27 cellular contexts compared by ENCODE assay signal in genomic region chr15:101353240-101353639, GRCh38.
"Had no signal": no experiment of that assay in that cellular context is flagged by ENCODE, and none has a peak within 500 bp of the region (broad histone marks: within the 10 kb centered on the region; RNA-seq: fewer than 3 reads in every experiment).

No MANE protein-coding gene starts in this region.

- H3K36me3 ChIP-seq: neural progenitor cell, ovary, right atrium auricular region, stomach, thyroid gland, transverse colon, upper lobe of left lung had no signal

- H3K27ac ChIP-seq: hepatocyte, left ventricle myocardium inferior, neural progenitor cell, ovary, right atrium auricular region, right lobe of liver, skin epidermis, stomach, testis, thyroid gland, transverse colon, upper lobe of left lung had no signal

- H3K27ac Mint-ChIP-seq: mesothelial cell of epicardium; natural killer cell; nephron progenitor cell; neural progenitor cell; progenitor cell of endocrine pancreas; stimulated activated naive B cell treated with anti-CD40 and anti-IgM and Interleukin-4, amounts not matched to agents 10 μg/mL and 1 μg/mL and 100 μg/mL, for 72 hours had no signal

- H3K79me2 ChIP-seq: hepatocyte had no signal

- H3K4me1 ChIP-seq: transverse colon had no signal

- H3K4me2 ChIP-seq: hepatocyte, neural progenitor cell had no signal

- H3K4me3 Mint-ChIP-seq: mesothelial cell of epicardium; naive B cell; natural killer cell; nephron progenitor cell; neural progenitor cell; stimulated activated naive B cell treated with anti-CD40 and anti-IgM and Interleukin-4, amounts not matched to agents 10 μg/mL and 1 μg/mL and 100 μg/mL, for 72 hours had no signal

- H3K27me3 ChIP-seq: hepatocyte, neural progenitor cell, ovary, right atrium auricular region, right lobe of liver, testis, thyroid gland, transverse colon, upper lobe of left lung had no signal

- H3K4me1 Mint-ChIP-seq: naive B cell; natural killer cell; stimulated activated naive B cell treated with anti-CD40 and anti-IgM and Interleukin-4, amounts not matched to agents 10 μg/mL and 1 μg/mL and 100 μg/mL, for 72 hours had no signal

- H3K36me3 Mint-ChIP-seq: mesothelial cell of epicardium; naive B cell; natural killer cell; neural progenitor cell; stimulated activated naive B cell treated with anti-CD40 and anti-IgM and Interleukin-4, amounts not matched to agents 10 μg/mL and 1 μg/mL and 100 μg/mL, for 72 hours had no signal

- H3K4me3 ChIP-seq: hepatocyte, left ventricle myocardium inferior, lung, neural progenitor cell, ovary, right atrium auricular region, right lobe of liver, skin epidermis, stomach, testis, thyroid gland, transverse colon, upper lobe of left lung had no signal

- H3K9me3 Mint-ChIP-seq: mesothelial cell of epicardium; naive B cell; natural killer cell; neural progenitor cell; stimulated activated naive B cell treated with anti-CD40 and anti-IgM and Interleukin-4, amounts not matched to agents 10 μg/mL and 1 μg/mL and 100 μg/mL, for 72 hours had no signal

- H2AFZ ChIP-seq: hepatocyte, neural progenitor cell had no signal

- DNase-seq: kidney glomerular epithelial cell; left colon; left ventricle myocardium inferior; mesendoderm; naive B cell; natural killer cell; nephron progenitor cell; ovary; right lobe of liver; stimulated activated CD4-positive, alpha-beta T cell treated with anti-CD3 and anti-CD28 coated beads, Interleukin-12 subunit alpha, Interleukin-12 subunit beta, amount 100 ng/mL, for 4 hours; stimulated activated CD4-positive, alpha-beta T cell treated with anti-CD3 and anti-CD28 coated beads, Interleukin-15, amount 100 ng/mL, for 24 hours; stimulated activated CD4-positive, alpha-beta T cell treated with anti-CD3 and anti-CD28 coated beads, Interleukin-2, amount 100 ng/mL, for 24 hours; stimulated activated CD4-positive, alpha-beta T cell treated with anti-CD3 and anti-CD28 coated beads, Interleukin-4, amount 100 ng/mL, for 1 hour; stimulated activated naive B cell treated with anti-CD40 and anti-IgM and Interleukin-4, amounts not matched to agents 10 μg/mL and 1 μg/mL and 100 μg/mL, for 72 hours; stimulated activated naive CD8-positive, alpha-beta T cell treated with anti-CD3 and anti-CD28 coated beads, Interleukin-15, Interleukin-2, amounts not matched to agents 100 U/mL and 50 U/mL, for 24 hours; stomach; testis; thyroid gland; transverse colon; upper lobe of left lung had no signal

- ATAC-seq: left colon; natural killer cell; right lobe of liver; stimulated activated naive B cell treated with anti-CD40 and anti-IgM and Interleukin-4, amounts not matched to agents 10 μg/mL and 1 μg/mL and 100 μg/mL, for 72 hours; stimulated activated naive CD8-positive, alpha-beta T cell treated with anti-CD3 and anti-CD28 coated beads, Interleukin-15, Interleukin-2, amounts not matched to agents 100 U/mL and 50 U/mL, for 24 hours had no signal

- H3K9ac ChIP-seq: neural progenitor cell had no signal

- H3K9me3 ChIP-seq: left ventricle myocardium inferior, ovary, right atrium auricular region, right lobe of liver, stomach, testis, thyroid gland, transverse colon, upper lobe of left lung had no signal
